ENCODE assay signal across 15 cellular contexts in genomic region chr20:17227199-17227535, GRCh38. TPM values are rescaled to one million over a fixed set of nuclear protein-coding genes. Genes with fewer than 3 reads are reported as not detected.
A peak's percentile ranks its signal among the peaks of the same experiment; 100 is the strongest.
DNase-seq lines count a peak whose midpoint lies in the region; ATAC-seq and TF ChIP-seq lines count a peak whose summit lies in the region.
"Had no signal": no experiment of that assay in that cellular context is flagged by ENCODE, and none has a peak within 500 bp of the region (broad histone marks: within the 10 kb centered on the region; RNA-seq: fewer than 3 reads in every experiment).

No MANE protein-coding gene starts in this region.

- no peaks in the 10 kb centered on the region for H3K4me1 Mint-ChIP-seq in activated CD8-positive, alpha-beta T cell treated with anti-CD3 and anti-CD28 coated beads, Interleukin-2, amount 10 ng/mL, durations not matched to agents 7 days and 5 days (ENCODE audit: low read depth)
- H3K4me1 Mint-ChIP-seq: immature natural killer cell had no signal

- no peaks in the 10 kb centered on the region for H3K36me3 ChIP-seq in GM23248 (ENCODE audit: low read depth)
- no peaks in the 10 kb centered on the region for H3K36me3 ChIP-seq in gastroesophageal sphincter
- no peaks in the 10 kb centered on the region for H3K36me3 ChIP-seq in rectal smooth muscle tissue (ENCODE audit: control insufficient read depth, insufficient read depth, low read length)

- no peaks in the 10 kb centered on the region for H3K9me3 Mint-ChIP-seq in activated CD8-positive, alpha-beta T cell treated with anti-CD3 and anti-CD28 coated beads, Interleukin-2, amount 10 ng/mL, durations not matched to agents 7 days and 5 days (ENCODE audit: insufficient read depth)
- H3K9me3 Mint-ChIP-seq: CD8-positive, alpha-beta T cell had no signal

- TF ChIP-seq EP300 in gastroesophageal sphincter (IDR thresholded peaks at IDR 0.05), result no peak

- H3K27me3 ChIP-seq in GM23248 (replicated peaks; ENCODE audit: insufficient read depth) (peaks cover 41% of the 10 kb centered on the region), gastroesophageal sphincter (peaks cover 78% of the 10 kb centered on the region), rectal smooth muscle tissue (ENCODE audit: control insufficient read depth, insufficient read depth, low read length) (peaks cover 3% of the 10 kb centered on the region)

- H4K20me1 ChIP-seq in GM23248 (ENCODE audit: insufficient read depth), result no peaks in the 10 kb centered on the region

- POLR2A ChIA-PET in activated CD8-positive, alpha-beta T cell treated with anti-CD3 and anti-CD28 coated beads, Interleukin-2, amount 10 ng/mL, durations not matched to agents 7 days and 5 days (lab: Charles Lee), result no interaction called here

- no peak for ATAC-seq in gastroesophageal sphincter
- ATAC-seq in activated CD8-positive, alpha-beta T cell treated with anti-CD3 and anti-CD28 coated beads, Interleukin-2, amount 10 ng/mL, durations not matched to agents 7 days and 5 days, result no peak
- ATAC-seq: CD8-positive, alpha-beta T cell; naive thymus-derived CD8-positive, alpha-beta T cell had no signal

- H3K4me2 ChIP-seq in GM23248 (ENCODE audit: unreplicated experiment), result no peak overlapping the region

- DNase-seq in GM23248 (peak; percentile 9), NCI-H69 (lab: John Stamatoyannopoulos, UW) (peak; percentile 83), NCI-H2107 treated with DMSO at 0.1 percent for 48 hours (lab: John Stamatoyannopoulos, UW; ENCODE audit: unreplicated experiment) (no peak), HCEC 1CT (no peak)
- DNase-seq in activated CD8-positive, alpha-beta T cell treated with anti-CD3 and anti-CD28 coated beads, Interleukin-2, amount 10 ng/mL, durations not matched to agents 7 days and 5 days, result no peak
- no peak for DNase-seq in stimulated activated CD4-positive, alpha-beta T cell treated with anti-CD3 and anti-CD28 coated beads, Interleukin-12 subunit alpha, Interleukin-12 subunit beta, amount 100 ng/mL, for 4 hours
- DNase-seq: activated CD4-positive, alpha-beta T cell treated with anti-CD3 and anti-CD28 coated beads, Interleukin-2, amount 10 ng/mL, durations not matched to agents 24 days and 14 days; activated naive CD4-positive, alpha-beta T cell; CD8-positive, alpha-beta T cell; immature natural killer cell; naive thymus-derived CD8-positive, alpha-beta T cell; SIG-M5; stimulated activated CD4-positive, alpha-beta T cell treated with anti-CD3 and anti-CD28 coated beads, Interleukin-2, amount 100 ng/mL, for 48 hours had no signal

- no peaks in the 10 kb centered on the region; the same call in 1 of the 2 replicates for H3K9me2 ChIP-seq in GM23248 (ENCODE audit: insufficient read depth)

- peaks cover 50% of the 10 kb centered on the region for H3K27me3 Mint-ChIP-seq in activated CD8-positive, alpha-beta T cell treated with anti-CD3 and anti-CD28 coated beads, Interleukin-2, amount 10 ng/mL, durations not matched to agents 7 days and 5 days (ENCODE audit: low read depth)

- no peaks in the 10 kb centered on the region for H3K79me2 ChIP-seq in GM23248 (ENCODE audit: insufficient read depth)

- in situ Hi-C loops in GM23248 (cut with MboI), result no loop called here

- H3K4me3 ChIP-seq in GM23248 (no peak overlapping the region), gastroesophageal sphincter (peak overlapping the region; percentile 3 to 47), rectal smooth muscle tissue (ENCODE audit: low read length) (peak overlapping the region; percentile 47)

- H3K4me1 ChIP-seq in GM23248 (ENCODE audit: insufficient read depth) (no peaks in the 10 kb centered on the region; the same call in 1 of the 2 replicates), gastroesophageal sphincter (peaks cover 0 to 20% (median 5%) of the 10 kb centered on the region in 3 donors), rectal smooth muscle tissue (ENCODE audit: control insufficient read depth, insufficient read depth, low read length) (peaks cover 7% of the 10 kb centered on the region)

- peaks cover 2% of the 10 kb centered on the region for H3K36me3 Mint-ChIP-seq in activated CD8-positive, alpha-beta T cell treated with anti-CD3 and anti-CD28 coated beads, Interleukin-2, amount 10 ng/mL, durations not matched to agents 7 days and 5 days (ENCODE audit: low read depth)
- H3K36me3 Mint-ChIP-seq: CD8-positive, alpha-beta T cell had no signal

- H3K9me3 ChIP-seq in GM23248 (ENCODE audit: low read depth) (no peaks in the 10 kb centered on the region), gastroesophageal sphincter (no peaks in the 10 kb centered on the region)

- no peak overlapping the region for H2AFZ ChIP-seq in GM23248

- no peaks in the 10 kb centered on the region for H3F3A ChIP-seq in GM23248 (ENCODE audit: insufficient read depth)

- H3K27ac Mint-ChIP-seq in activated CD8-positive, alpha-beta T cell treated with anti-CD3 and anti-CD28 coated beads, Interleukin-2, amount 10 ng/mL, durations not matched to agents 7 days and 5 days, result no peak overlapping the region
- H3K27ac Mint-ChIP-seq: activated CD4-positive, alpha-beta T cell treated with anti-CD3 and anti-CD28 coated beads, Interleukin-2, amount 10 ng/mL, durations not matched to agents 24 days and 14 days; CD8-positive, alpha-beta T cell; immature natural killer cell; naive thymus-derived CD8-positive, alpha-beta T cell had no signal

- no peak overlapping the region for H3K4me3 Mint-ChIP-seq in activated CD8-positive, alpha-beta T cell treated with anti-CD3 and anti-CD28 coated beads, Interleukin-2, amount 10 ng/mL, durations not matched to agents 7 days and 5 days
- H3K4me3 Mint-ChIP-seq: activated CD4-positive, alpha-beta T cell treated with anti-CD3 and anti-CD28 coated beads, Interleukin-2, amount 10 ng/mL, durations not matched to agents 24 days and 14 days; CD8-positive, alpha-beta T cell had no signal

- H3K27ac ChIP-seq in GM23248 (no peak overlapping the region), gastroesophageal sphincter (peak overlapping the region in 1 of 4 donors; percentile 33), rectal smooth muscle tissue (ENCODE audit: low read depth, low read length) (no peak overlapping the region)

- WGBS in GM23248 (ENCODE audit: low coverage in 1 of 2, low lambda C conversion rate in 2 of 2, missing lambda C conversion rate in 2 of 2), 2 experiments, result 3% methylated on average over 16 of the region's 16 CpGs
- 0 to 3% methylated on average over 10 to 14 of the region's 16 CpGs for WGBS in gastroesophageal sphincter (ENCODE audit: low coverage in 1 of 2), 2 donors

- CTCF ChIA-PET in activated CD8-positive, alpha-beta T cell treated with anti-CD3 and anti-CD28 coated beads, Interleukin-2, amount 10 ng/mL, durations not matched to agents 7 days and 5 days (lab: Charles Lee), result no interaction called here

- TF ChIP-seq POLR2A in gastroesophageal sphincter (IDR thresholded peaks at IDR 0.05), result no peak

- H3K9ac ChIP-seq in GM23248 (no peak overlapping the region), rectal smooth muscle tissue (ENCODE audit: low read length) (no peak overlapping the region)

- no peak for TF ChIP-seq CTCF in gastroesophageal sphincter (IDR thresholded peaks at IDR 0.05)

RNA-seq across cellular contexts. Expression of gene PCSK2, which starts 0.3 kb away (rescaled TPM):
- total RNA-seq in GM23248 (2014; rRNA removed; shearing (Covaris generic)), result not detected in 2 replicates
- polyA plus RNA-seq in GM23248 (2016; fragmentation: Nextera tagmentation; extraction: Ambion mirVana), result not detected in 2 replicates
- total RNA-seq in gastroesophageal sphincter, result 1 to 10 TPM; 1.6 to 8.5 (median 4.5) TPM
- not detected for total RNA-seq in activated CD8-positive, alpha-beta T cell treated with anti-CD3 and anti-CD28 coated beads, Interleukin-2, amount 10 ng/mL, durations not matched to agents 7 days and 5 days
- total RNA-seq: activated CD4-positive, alpha-beta T cell treated with anti-CD3 and anti-CD28 coated beads, Interleukin-2, amount 10 ng/mL, durations not matched to agents 24 days and 14 days; CD8-positive, alpha-beta T cell; naive thymus-derived CD8-positive, alpha-beta T cell had no signal
- polyA plus RNA-seq: immature natural killer cell; naive thymus-derived CD8-positive, alpha-beta T cell had no signal

Comparison
In these comparisons a context has a peak if more than half of its experiments do, and no peak if none do; other contexts are left out.
1. DNase-seq: peak in GM23248 (single experiment) and NCI-H69 (single experiment); none in NCI-H2107 treated with DMSO at 0.1 percent for 48 hours (single experiment), activated CD8-positive, alpha-beta T cell treated with anti-CD3 and anti-CD28 coated beads, Interleukin-2, amount 10 ng/mL, durations not matched to agents 7 days and 5 days (single experiment), HCEC 1CT (single experiment) and stimulated activated CD4-positive, alpha-beta T cell treated with anti-CD3 and anti-CD28 coated beads, Interleukin-12 subunit alpha, Interleukin-12 subunit beta, amount 100 ng/mL, for 4 hours (single experiment).